ENCODE assay signal across 10 cellular contexts in genomic region chr5:87899109-87900100, GRCh38.
DNase-seq lines count a peak whose midpoint lies in the region; ATAC-seq, FAIRE-seq and TF ChIP-seq lines count a peak whose summit lies in the region.
"Had no signal": no experiment of that assay in that cellular context is flagged by ENCODE, and none has a peak within 500 bp of the region (broad histone marks: within the 10 kb centered on the region; RNA-seq: fewer than 3 reads in every experiment).

No MANE protein-coding gene starts in this region.

- peak; percentile 70 for ATAC-seq in GM18909 (IDR thresholded peaks at IDR 0.05; ENCODE audit: poor library complexity, unreplicated experiment)
- peak; percentile 51 to 91 (median 78) for ATAC-seq in psoas muscle
- ATAC-seq in HG03439 (IDR thresholded peaks at IDR 0.05; ENCODE audit: unreplicated experiment), result no peak
- ATAC-seq: K562 had no signal

- H3K4me1 ChIP-seq in psoas muscle, result no peaks in the 10 kb centered on the region

- peak; percentile 21 for FAIRE-seq in endometrium (lab: Jason Lieb, UNC)
- FAIRE-seq: endothelial cell of umbilical vein, K562 had no signal

- H3K27me3 ChIP-seq in psoas muscle (ENCODE audit: insufficient read depth in 3 of 3, low read length in 2 of 3), result no peaks in the 10 kb centered on the region

- peak; percentile 8 for TF ChIP-seq CTCF in psoas muscle (IDR thresholded peaks at IDR 0.05)

- H3K27ac ChIP-seq in psoas muscle, result peak overlapping the region; percentile 12

- no peaks in the 10 kb centered on the region for H3K36me3 ChIP-seq in psoas muscle (ENCODE audit: insufficient read depth in 1 of 2, low read depth in 1 of 2)

- no peak overlapping the region for H3K4me3 ChIP-seq in psoas muscle
- H3K4me3 ChIP-seq: K562 had no signal

- H3K9me3 ChIP-seq in psoas muscle, result no peaks in the 10 kb centered on the region

- WGBS in psoas muscle, 3 donors, result 13 to 22% (median 15%) methylated on average over 7 of the region's 7 CpGs

- DNase-seq in HT1080 (ENCODE audit: low read depth), result peak; percentile 73
- DNase-seq in psoas muscle, result peak; percentile 19 to 73
- no peak for DNase-seq in activated CD4-positive, alpha-beta T cell treated with anti-CD3 and anti-CD28 coated beads, Interleukin-2, amount 50 U/mL, for 48 hours
- no peak for DNase-seq in NCI-H345 (lab: John Stamatoyannopoulos, UW)
- DNase-seq in NCI-H2227 (lab: John Stamatoyannopoulos, UW; ENCODE audit: unreplicated experiment), result no peak

- intact Hi-C loops in psoas muscle (cut with DNase I), result no loop called here

Comparison
In these comparisons a context has a peak if more than half of its experiments do, and no peak if none do; other contexts are left out.
1. DNase-seq: peak in HT1080 (single experiment) and psoas muscle (2 of 2); none in activated CD4-positive, alpha-beta T cell treated with anti-CD3 and anti-CD28 coated beads, Interleukin-2, amount 50 U/mL, for 48 hours (0 of 2), NCI-H345 (single experiment) and NCI-H2227 (single experiment).